In the genomic region with DNA sequence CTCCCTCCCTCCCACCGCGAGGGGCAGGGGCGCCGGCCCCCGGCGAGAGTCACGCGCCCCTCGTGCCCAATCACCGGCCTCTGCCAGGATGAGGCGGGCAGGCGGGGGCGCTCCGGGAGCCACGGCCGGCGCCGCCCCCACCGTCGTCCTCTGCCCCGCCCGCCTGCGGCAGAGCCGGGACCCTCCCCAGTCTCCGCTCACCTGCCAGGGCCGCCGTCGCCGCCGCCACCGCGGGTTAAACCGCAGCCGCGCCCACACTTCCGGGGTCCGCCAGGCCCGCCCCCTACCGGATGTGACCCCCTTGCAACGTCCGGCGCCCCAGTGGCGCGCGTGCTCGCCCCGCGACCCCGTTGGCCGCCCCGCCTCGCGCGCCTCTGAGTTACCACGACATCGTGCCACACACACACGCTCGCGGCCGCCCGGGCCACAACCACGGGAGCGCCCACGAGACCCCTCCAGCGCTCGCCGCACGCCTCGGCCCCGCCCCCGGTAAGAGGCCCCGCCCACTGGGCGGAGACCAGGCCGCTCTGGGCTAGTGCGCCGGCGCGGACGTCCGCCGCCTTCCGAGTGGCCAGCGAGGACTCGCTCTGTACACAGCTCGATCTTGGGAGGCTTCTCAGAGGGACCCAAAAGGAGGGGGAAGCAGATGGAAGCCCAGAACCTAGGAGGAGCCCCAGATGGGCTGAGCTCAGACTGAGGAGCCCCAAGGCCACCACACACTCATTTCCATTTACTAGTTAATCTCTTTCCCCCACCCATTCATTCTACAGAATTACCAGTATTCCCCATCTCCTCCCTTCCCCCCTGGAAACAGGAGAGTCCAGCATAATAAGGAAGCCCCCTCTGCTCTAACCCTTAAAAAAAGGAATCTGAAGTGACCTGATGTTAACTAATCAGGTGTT, we compare ENCODE assay signal across 8 cellular contexts. TPM values are rescaled to one million over a fixed set of nuclear protein-coding genes. Genes with fewer than 3 reads are reported as not detected.
DNase-seq lines count a peak whose midpoint lies in the region; ATAC-seq and TF ChIP-seq lines count a peak whose summit lies in the region.

A gene (minus strand): TSS at position 237 of the 902 bp plus-strand sequence. CDS start 22,597 bp downstream, outside the sequence.

- H3K4me3 ChIP-seq in GM12864 (ENCODE audit: low read depth, low read length), result peak within 1 kb of the TSS; percentile 62
- H3K4me3 ChIP-seq in thoracic aorta, result peak within 1 kb of the TSS; percentile 93

- H3K27me3 Mint-ChIP-seq in activated naive CD8-positive, alpha-beta T cell treated with anti-CD3 and anti-CD28 coated beads for 36 hours, result no peaks in the 10 kb centered on the region
- peaks cover 7% of the 10 kb centered on the region for H3K27me3 Mint-ChIP-seq in osteocyte (ENCODE audit: unreplicated experiment)

- peak; percentile 70 for ATAC-seq in HG02623 (IDR thresholded peaks at IDR 0.05; ENCODE audit: unreplicated experiment)
- ATAC-seq in thoracic aorta (ENCODE audit: insufficient number of reproducible peaks, low FRiP score, low read depth), result peak; percentile 76

- peaks cover 4 to 39% of the 10 kb centered on the region in 2 donors for H3K4me1 ChIP-seq in thoracic aorta (ENCODE audit: control insufficient read depth in 1 of 2, low read depth in 2 of 2)

- TF ChIP-seq CTCF in GM12864 (IDR thresholded peaks at IDR 0.05; ENCODE audit: low read depth, low read length, missing control alignments), result no peak
- TF ChIP-seq CTCF in osteocyte (IDR thresholded peaks at IDR 0.05), result peak; percentile 37
- TF ChIP-seq CTCF in thoracic aorta (IDR thresholded peaks at IDR 0.05), result peak; percentile 24

- no peaks in the 10 kb centered on the region for H3K9me3 ChIP-seq in thoracic aorta

- peaks cover 60% of the 10 kb centered on the region for H3K4me1 Mint-ChIP-seq in activated naive CD8-positive, alpha-beta T cell treated with anti-CD3 and anti-CD28 coated beads for 36 hours
- peaks cover 25% of the 10 kb centered on the region for H3K4me1 Mint-ChIP-seq in osteocyte (ENCODE audit: unreplicated experiment)

- H3K36me3 ChIP-seq in thoracic aorta, result no peaks in the 10 kb centered on the region

- peak within 1 kb of the TSS; percentile 87 for H3K4me3 Mint-ChIP-seq in activated naive CD8-positive, alpha-beta T cell treated with anti-CD3 and anti-CD28 coated beads for 36 hours
- peak within 1 kb of the TSS; percentile 88 for H3K4me3 Mint-ChIP-seq in osteocyte (ENCODE audit: unreplicated experiment)

- H3K27ac Mint-ChIP-seq in activated naive CD8-positive, alpha-beta T cell treated with anti-CD3 and anti-CD28 coated beads for 36 hours, result peak within 1 kb of the TSS; percentile 92
- peak within 1 kb of the TSS; percentile 91 for H3K27ac Mint-ChIP-seq in osteocyte (ENCODE audit: unreplicated experiment)

- peak; percentile 74 for DNase-seq in GM12864 (ENCODE audit: low read depth)
- peak; percentile 95 for DNase-seq in NCI-H1092 treated with DMSO at 0.1 percent for 48 hours (lab: John Stamatoyannopoulos, UW)
- DNase-seq in SKM-1 (lab: John Stamatoyannopoulos, UW; ENCODE audit: unreplicated experiment), result peak; percentile 58
- peak; percentile 95 for DNase-seq in activated naive CD8-positive, alpha-beta T cell treated with anti-CD3 and anti-CD28 coated beads for 36 hours
- peak; percentile 93 for DNase-seq in glomerular visceral epithelial cell (ENCODE audit: extremely low spot score)
- peak; percentile 98 for DNase-seq in osteocyte (ENCODE audit: extremely low spot score, unreplicated experiment)
- DNase-seq in thoracic aorta (ENCODE audit: low spot score), result peak; percentile 51

- peaks cover 2% of the 10 kb centered on the region for H3K9me3 Mint-ChIP-seq in activated naive CD8-positive, alpha-beta T cell treated with anti-CD3 and anti-CD28 coated beads for 36 hours
- peaks cover 5% of the 10 kb centered on the region for H3K9me3 Mint-ChIP-seq in osteocyte (ENCODE audit: unreplicated experiment)

- no peaks in the 10 kb centered on the region for H3K27me3 ChIP-seq in thoracic aorta (replicated peaks; ENCODE audit: insufficient read depth)

- peaks cover 13% of the 10 kb centered on the region for H3K36me3 Mint-ChIP-seq in activated naive CD8-positive, alpha-beta T cell treated with anti-CD3 and anti-CD28 coated beads for 36 hours
- H3K36me3 Mint-ChIP-seq in osteocyte (ENCODE audit: unreplicated experiment), result peaks cover 7% of the 10 kb centered on the region

- H3K27ac ChIP-seq in thoracic aorta, result peak within 1 kb of the TSS; percentile 95 to 98

RNA-seq across cellular contexts. Expression of the gene that starts here (rescaled TPM):
- total RNA-seq in activated naive CD8-positive, alpha-beta T cell treated with anti-CD3 and anti-CD28 coated beads for 36 hours, result 1 to 10 TPM; 8.1 to 8.8 TPM
- total RNA-seq in osteocyte (19.6 and 21.2 TPM in 2 replicates), thoracic aorta (10 to 100 TPM; 23.0 to 32.7 TPM)

Comparison
In these comparisons a context has a peak if more than half of its experiments do, and no peak if none do; other contexts are left out.
1. Peak in every context shown above with its lines: DNase-seq, ATAC-seq, H3K4me3 ChIP-seq and H3K27ac ChIP-seq.